ENCODE assay signal across 1 cellular context in the genomic region with DNA sequence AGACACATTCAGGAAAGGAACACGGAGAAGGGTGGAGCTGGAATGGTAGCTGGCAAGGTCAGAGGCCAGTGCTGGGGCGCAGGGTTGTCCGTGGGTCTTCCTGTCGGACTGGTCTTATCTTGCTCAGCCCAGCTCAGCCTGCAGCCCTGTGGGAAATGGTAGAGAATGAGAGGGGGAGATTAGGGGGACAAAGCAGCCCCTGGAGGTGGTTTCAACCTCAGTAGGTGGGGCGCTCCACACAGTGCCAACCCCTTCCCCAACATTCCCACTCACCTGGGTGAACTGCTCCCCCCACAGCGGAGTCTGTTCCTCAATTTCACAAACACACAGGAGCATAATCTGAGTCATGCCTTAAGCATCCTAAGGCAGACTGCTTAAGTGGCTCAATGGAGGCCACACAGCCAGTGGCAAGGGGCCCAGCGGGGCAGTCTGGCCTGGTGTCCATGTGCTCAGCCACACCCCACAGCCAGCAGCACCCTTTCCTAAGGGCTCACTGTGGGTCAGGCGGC.
TF ChIP-seq lines count a peak whose summit lies in the region.

No MANE protein-coding gene starts in this region.

TF ChIP-seq in K562, 482 proteins besides CTCF, POLR2A, EP300 and RAD21 (continued from another document and continues in another):
- TF ChIP-seq ZNF407 (IDR thresholded peaks at IDR 0.05; ENCODE audit: low read depth) = no peak
- no peak for TF ChIP-seq TEAD4 (IDR thresholded peaks at IDR 0.05; ENCODE audit: low read length)
- 0 out of 2 replicates have a peak, but pooled peaks have one; percentile 5 for TF ChIP-seq TEAD4 (CRISPR knock-in tag; IDR thresholded peaks at IDR 0.05; ENCODE audit: borderline replicate concordance)
- TF ChIP-seq HNRNPK (IDR thresholded peaks at IDR 0.05; ENCODE audit: low read depth, low read length, poor library complexity, severe bottlenecking) = no peak
- TF ChIP-seq ZBTB43 (CRISPR knock-in tag; IDR thresholded peaks at IDR 0.05) = no peak
- TF ChIP-seq E2F3 (CRISPR knock-in tag; IDR thresholded peaks at IDR 0.05) = no peak
- TF ChIP-seq UBTF (IDR thresholded peaks at IDR 0.05; ENCODE audit: borderline replicate concordance in 1 of 2, low read depth in 2 of 2, low read length in 2 of 2) = no peak
- 0 out of 2 replicates have a peak, but pooled peaks have one; percentile 16 for TF ChIP-seq VEZF1 (CRISPR knock-in tag; IDR thresholded peaks at IDR 0.05)
- no peak for TF ChIP-seq ATF1 (CRISPR knock-in tag; IDR thresholded peaks at IDR 0.05)
- no peak for TF ChIP-seq ATF1 (tag; IDR thresholded peaks at IDR 0.05)
- TF ChIP-seq ZNF175 (CRISPR knock-in tag; IDR thresholded peaks at IDR 0.05; ENCODE audit: low read depth) = peak; percentile 52; the same call in 1 of the 2 replicates
- TF ChIP-seq, protein P1, sequence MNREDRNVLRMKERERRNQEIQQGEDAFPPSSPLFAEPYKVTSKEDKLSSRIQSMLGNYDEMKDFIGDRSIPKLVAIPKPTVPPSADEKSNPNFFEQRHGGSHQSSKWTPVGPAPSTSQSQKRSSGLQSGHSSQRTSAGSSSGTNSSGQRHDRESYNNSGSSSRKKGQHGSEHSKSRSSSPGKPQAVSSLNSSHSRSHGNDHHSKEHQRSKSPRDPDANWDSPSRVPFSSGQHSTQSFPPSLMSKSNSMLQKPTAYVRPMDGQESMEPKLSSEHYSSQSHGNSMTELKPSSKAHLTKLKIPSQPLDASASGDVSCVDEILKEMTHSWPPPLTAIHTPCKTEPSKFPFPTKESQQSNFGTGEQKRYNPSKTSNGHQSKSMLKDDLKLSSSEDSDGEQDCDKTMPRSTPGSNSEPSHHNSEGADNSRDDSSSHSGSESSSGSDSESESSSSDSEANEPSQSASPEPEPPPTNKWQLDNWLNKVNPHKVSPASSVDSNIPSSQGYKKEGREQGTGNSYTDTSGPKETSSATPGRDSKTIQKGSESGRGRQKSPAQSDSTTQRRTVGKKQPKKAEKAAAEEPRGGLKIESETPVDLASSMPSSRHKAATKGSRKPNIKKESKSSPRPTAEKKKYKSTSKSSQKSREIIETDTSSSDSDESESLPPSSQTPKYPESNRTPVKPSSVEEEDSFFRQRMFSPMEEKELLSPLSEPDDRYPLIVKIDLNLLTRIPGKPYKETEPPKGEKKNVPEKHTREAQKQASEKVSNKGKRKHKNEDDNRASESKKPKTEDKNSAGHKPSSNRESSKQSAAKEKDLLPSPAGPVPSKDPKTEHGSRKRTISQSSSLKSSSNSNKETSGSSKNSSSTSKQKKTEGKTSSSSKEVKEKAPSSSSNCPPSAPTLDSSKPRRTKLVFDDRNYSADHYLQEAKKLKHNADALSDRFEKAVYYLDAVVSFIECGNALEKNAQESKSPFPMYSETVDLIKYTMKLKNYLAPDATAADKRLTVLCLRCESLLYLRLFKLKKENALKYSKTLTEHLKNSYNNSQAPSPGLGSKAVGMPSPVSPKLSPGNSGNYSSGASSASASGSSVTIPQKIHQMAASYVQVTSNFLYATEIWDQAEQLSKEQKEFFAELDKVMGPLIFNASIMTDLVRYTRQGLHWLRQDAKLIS (CRISPR knock-in tag; IDR thresholded peaks at IDR 0.05) = no peak
- no peak for TF ChIP-seq ZNF263 (CRISPR knock-in tag; IDR thresholded peaks at IDR 0.05; ENCODE audit: borderline replicate concordance)
- no peak for TF ChIP-seq NEUROD1 (IDR thresholded peaks at IDR 0.05; ENCODE audit: borderline replicate concordance, low read depth, low read length, partially characterized antibody)
- TF ChIP-seq PML (IDR thresholded peaks at IDR 0.05; ENCODE audit: low read length) = no peak
- TF ChIP-seq ZNF77 (CRISPR knock-in tag; IDR thresholded peaks at IDR 0.05) = no peak
- TF ChIP-seq, protein P2, sequence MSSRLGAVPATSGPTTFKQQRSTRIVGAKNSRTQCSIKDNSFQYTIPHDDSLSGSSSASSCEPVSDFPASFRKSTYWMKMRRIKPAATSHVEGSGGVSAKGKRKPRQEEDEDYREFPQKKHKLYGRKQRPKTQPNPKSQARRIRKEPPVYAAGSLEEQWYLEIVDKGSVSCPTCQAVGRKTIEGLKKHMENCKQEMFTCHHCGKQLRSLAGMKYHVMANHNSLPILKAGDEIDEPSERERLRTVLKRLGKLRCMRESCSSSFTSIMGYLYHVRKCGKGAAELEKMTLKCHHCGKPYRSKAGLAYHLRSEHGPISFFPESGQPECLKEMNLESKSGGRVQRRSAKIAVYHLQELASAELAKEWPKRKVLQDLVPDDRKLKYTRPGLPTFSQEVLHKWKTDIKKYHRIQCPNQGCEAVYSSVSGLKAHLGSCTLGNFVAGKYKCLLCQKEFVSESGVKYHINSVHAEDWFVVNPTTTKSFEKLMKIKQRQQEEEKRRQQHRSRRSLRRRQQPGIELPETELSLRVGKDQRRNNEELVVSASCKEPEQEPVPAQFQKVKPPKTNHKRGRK (tag; IDR thresholded peaks at IDR 0.05) = no peak
- TF ChIP-seq SAFB2 (IDR thresholded peaks at IDR 0.05; ENCODE audit: borderline replicate concordance, low read depth, low read length, severe bottlenecking) = no peak
- TF ChIP-seq, protein P3, sequence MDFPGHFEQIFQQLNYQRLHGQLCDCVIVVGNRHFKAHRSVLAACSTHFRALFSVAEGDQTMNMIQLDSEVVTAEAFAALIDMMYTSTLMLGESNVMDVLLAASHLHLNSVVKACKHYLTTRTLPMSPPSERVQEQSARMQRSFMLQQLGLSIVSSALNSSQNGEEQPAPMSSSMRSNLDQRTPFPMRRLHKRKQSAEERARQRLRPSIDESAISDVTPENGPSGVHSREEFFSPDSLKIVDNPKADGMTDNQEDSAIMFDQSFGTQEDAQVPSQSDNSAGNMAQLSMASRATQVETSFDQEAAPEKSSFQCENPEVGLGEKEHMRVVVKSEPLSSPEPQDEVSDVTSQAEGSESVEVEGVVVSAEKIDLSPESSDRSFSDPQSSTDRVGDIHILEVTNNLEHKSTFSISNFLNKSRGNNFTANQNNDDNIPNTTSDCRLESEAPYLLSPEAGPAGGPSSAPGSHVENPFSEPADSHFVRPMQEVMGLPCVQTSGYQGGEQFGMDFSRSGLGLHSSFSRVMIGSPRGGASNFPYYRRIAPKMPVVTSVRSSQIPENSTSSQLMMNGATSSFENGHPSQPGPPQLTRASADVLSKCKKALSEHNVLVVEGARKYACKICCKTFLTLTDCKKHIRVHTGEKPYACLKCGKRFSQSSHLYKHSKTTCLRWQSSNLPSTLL (IDR thresholded peaks at IDR 0.05) = no peak
- TF ChIP-seq ZNF436 (CRISPR knock-in tag; IDR thresholded peaks at IDR 0.05) = no peak
- TF ChIP-seq ZSCAN32 (CRISPR knock-in tag; IDR thresholded peaks at IDR 0.05) = no peak
- peak; percentile 45; the same call in 1 of the 2 replicates for TF ChIP-seq ZNF766 (CRISPR knock-in tag; conservative IDR thresholded peaks at IDR 0.05)
- no peak for TF ChIP-seq ARID3B (CRISPR knock-in tag; IDR thresholded peaks at IDR 0.05; ENCODE audit: borderline replicate concordance)
